14 cellular contexts compared by ENCODE assay signal in genomic region chr22:45547016-45547345, GRCh38. TPM values are rescaled to one million over a fixed set of nuclear protein-coding genes. Genes with fewer than 3 reads are reported as not detected.
DNase-seq lines count a peak whose midpoint lies in the region; ATAC-seq and TF ChIP-seq lines count a peak whose summit lies in the region.
"Had no signal": no experiment of that assay in that cellular context is flagged by ENCODE, and none has a peak within 500 bp of the region (broad histone marks: within the 10 kb centered on the region; RNA-seq: fewer than 3 reads in every experiment).

No MANE protein-coding gene starts in this region.

- H2AFZ ChIP-seq in hepatocyte = no peak overlapping the region
- no peak overlapping the region for H2AFZ ChIP-seq in osteoblast (ENCODE audit: low read length)
- H2AFZ ChIP-seq: GM23338 had no signal

- peaks cover 40% of the 10 kb centered on the region for H3K4me1 Mint-ChIP-seq in chondrocyte (ENCODE audit: low read depth)
- H3K4me1 Mint-ChIP-seq: CD4-positive, alpha-beta memory T cell; GM23338 had no signal

- H3K27me3 ChIP-seq in hepatocyte (no peaks in the 10 kb centered on the region), osteoblast (ENCODE audit: insufficient read depth, low read length) (no peaks in the 10 kb centered on the region)
- no peaks in the 10 kb centered on the region for H3K27me3 ChIP-seq in effector memory CD4-positive, alpha-beta T cell (replicated peaks; ENCODE audit: control insufficient read depth, insufficient read depth, low read length, poor library complexity, severe bottlenecking)

- H3K27ac ChIP-seq in hepatocyte = no peak overlapping the region
- no peak overlapping the region for H3K27ac ChIP-seq in osteoblast (ENCODE audit: low read depth, low read length)
- no peak overlapping the region for H3K27ac ChIP-seq in effector memory CD4-positive, alpha-beta T cell (ENCODE audit: insufficient read depth, low read length, poor library complexity, severe bottlenecking)

- no peaks in the 10 kb centered on the region for H3K36me3 ChIP-seq in hepatocyte (replicated peaks; ENCODE audit: insufficient read depth, low read depth)
- H3K36me3 ChIP-seq in osteoblast (ENCODE audit: insufficient read depth, low read length) = peaks cover 18% of the 10 kb centered on the region
- H3K36me3 ChIP-seq in effector memory CD4-positive, alpha-beta T cell (ENCODE audit: control insufficient read depth, insufficient read depth, low read length) = no peaks in the 10 kb centered on the region

- H4K20me1 ChIP-seq in hepatocyte (ENCODE audit: insufficient read depth, poor library complexity, severe bottlenecking) = no peaks in the 10 kb centered on the region
- H4K20me1 ChIP-seq in osteoblast (ENCODE audit: insufficient read depth, low read length) = no peaks in the 10 kb centered on the region

- H3K9me3 ChIP-seq in hepatocyte (ENCODE audit: low read depth) = no peaks in the 10 kb centered on the region
- no peaks in the 10 kb centered on the region for H3K9me3 ChIP-seq in osteoblast (ENCODE audit: low read depth, low read length)
- H3K9me3 ChIP-seq in effector memory CD4-positive, alpha-beta T cell (ENCODE audit: control insufficient read depth, low read length) = no peaks in the 10 kb centered on the region
- H3K9me3 ChIP-seq: HAP-1 had no signal

- no peak overlapping the region for H3K27ac Mint-ChIP-seq in chondrocyte (ENCODE audit: unreplicated experiment)
- H3K27ac Mint-ChIP-seq: CD4-positive, alpha-beta memory T cell; GM23338 had no signal

- H3K4me1 ChIP-seq in hepatocyte (ENCODE audit: insufficient read depth) (peaks cover 23% of the 10 kb centered on the region), osteoblast (ENCODE audit: insufficient read depth, low read length) (peaks cover 26% of the 10 kb centered on the region)
- H3K4me1 ChIP-seq in effector memory CD4-positive, alpha-beta T cell (ENCODE audit: control insufficient read depth, insufficient read depth, low read length, poor library complexity, severe bottlenecking) = no peaks in the 10 kb centered on the region
- H3K4me1 ChIP-seq: HAP-1 had no signal

- H3K4me2 ChIP-seq in hepatocyte (no peak overlapping the region), osteoblast (ENCODE audit: insufficient read depth, low read length) (no peak overlapping the region)
- H3K4me2 ChIP-seq: GM23338 had no signal

- TF ChIP-seq CTCF in chondrocyte (IDR thresholded peaks at IDR 0.05) (no peak), hepatocyte (IDR thresholded peaks at IDR 0.05; ENCODE audit: poor library complexity) (no peak), osteoblast (IDR thresholded peaks at IDR 0.05; ENCODE audit: extremely low read depth, low read depth, low read length) (no peak)

- H3K79me2 ChIP-seq in hepatocyte = no peaks in the 10 kb centered on the region
- no peaks in the 10 kb centered on the region for H3K79me2 ChIP-seq in osteoblast (ENCODE audit: insufficient read depth, low read length)

- ATAC-seq in GM18505 (IDR thresholded peaks at IDR 0.05; ENCODE audit: unreplicated experiment) (no peak), GM21526 (IDR thresholded peaks at IDR 0.05; ENCODE audit: low FRiP score, unreplicated experiment) (no peak)
- ATAC-seq: GM23338 had no signal

- peak; percentile 43 for DNase-seq in chondrocyte (ENCODE audit: low spot score)
- DNase-seq in hepatocyte (ENCODE audit: low spot score) = peak; percentile 3
- peak; percentile 73 for DNase-seq in osteoblast (ENCODE audit: insufficient read length, low spot score, missing footprints)
- no peak for DNase-seq in effector memory CD4-positive, alpha-beta T cell
- DNase-seq: C1 segment of cervical spinal cord; Calu3; CD4-positive, alpha-beta memory T cell; COR-L47; DMS79 treated with DMSO at 0.1 percent for 48 hours; GF-D8 had no signal

- WGBS in hepatocyte (ENCODE audit: low lambda C conversion rate, missing lambda C conversion rate) = 95% methylated on average over 11 of the region's 11 CpGs

- H3K27me3 Mint-ChIP-seq in chondrocyte (ENCODE audit: low read depth) = no peaks in the 10 kb centered on the region

- TF ChIP-seq POLR2A in GM18505 (IDR thresholded peaks at IDR 0.05; ENCODE audit: borderline replicate concordance, extremely low read depth, insufficient read depth, insufficient read length) = no peak

- H3K4me3 ChIP-seq in hepatocyte (no peak overlapping the region), osteoblast (ENCODE audit: insufficient read depth, low read length) (no peak overlapping the region)
- no peak overlapping the region for H3K4me3 ChIP-seq in effector memory CD4-positive, alpha-beta T cell (ENCODE audit: insufficient read depth, low read depth, low read length, poor library complexity, severe bottlenecking)
- H3K4me3 ChIP-seq: GM23338, HAP-1 had no signal

- H3K9me3 Mint-ChIP-seq in chondrocyte (ENCODE audit: low read depth) = no peaks in the 10 kb centered on the region
- H3K9me3 Mint-ChIP-seq: CD4-positive, alpha-beta memory T cell; GM23338 had no signal

- no peaks in the 10 kb centered on the region for H3K9me2 ChIP-seq in hepatocyte (replicated peaks; ENCODE audit: insufficient read depth)

- H3K4me3 Mint-ChIP-seq in chondrocyte (ENCODE audit: unreplicated experiment) = no peak overlapping the region
- H3K4me3 Mint-ChIP-seq: CD4-positive, alpha-beta memory T cell; GM23338 had no signal

- peaks cover 15% of the 10 kb centered on the region for H3K36me3 Mint-ChIP-seq in chondrocyte (ENCODE audit: low read depth)
- H3K36me3 Mint-ChIP-seq: CD4-positive, alpha-beta memory T cell had no signal

RNA-seq across cellular contexts. Expression of gene FBLN1, which starts 44.3 kb away (rescaled TPM):
- total RNA-seq in chondrocyte (127 to 186 TPM (median 183 TPM) in 3 replicates), hepatocyte (185 and 201 TPM in 2 replicates), osteoblast (88.3 and 122 TPM in 2 replicates)
- 669 and 709 TPM in 2 replicates for polyA plus RNA-seq in hepatocyte
- total RNA-seq: CD4-positive, alpha-beta memory T cell had no signal
- polyA plus RNA-seq: CD4-positive, alpha-beta memory T cell had no signal

Comparison
In these comparisons a context has a peak if more than half of its experiments do, and no peak if none do; other contexts are left out.
1. DNase-seq: peak in chondrocyte (single experiment), hepatocyte (single experiment) and osteoblast (single experiment); none in effector memory CD4-positive, alpha-beta T cell (0 of 3).